Comparison of ENCODE assay signal across 17 cellular contexts in the genomic region with DNA sequence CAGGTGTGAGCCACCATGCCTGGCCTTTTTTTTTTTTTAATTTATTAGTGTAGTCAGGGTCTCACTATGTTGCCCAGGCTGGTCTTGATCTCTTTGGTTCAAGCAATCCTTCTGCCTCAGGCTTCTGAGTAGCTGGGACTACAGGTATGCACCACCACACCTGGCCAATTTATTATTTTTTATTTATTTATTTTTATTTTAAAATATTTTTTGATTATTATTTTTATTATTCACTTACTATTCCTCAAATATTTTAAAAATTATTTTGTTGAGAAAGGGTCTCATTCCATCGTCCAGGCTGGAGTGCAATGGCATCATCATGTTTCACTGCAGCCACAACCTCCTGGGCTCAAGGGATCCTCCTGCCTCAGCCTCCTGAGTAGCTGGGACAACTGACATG. TPM values are rescaled to one million over a fixed set of nuclear protein-coding genes. Genes with fewer than 3 reads are reported as not detected.
DNase-seq lines count a peak whose midpoint lies in the region; ATAC-seq and TF ChIP-seq lines count a peak whose summit lies in the region.
"Had no signal": no experiment of that assay in that cellular context is flagged by ENCODE, and none has a peak within 500 bp of the region (broad histone marks: within the 10 kb centered on the region; RNA-seq: fewer than 3 reads in every experiment).

No MANE protein-coding gene starts in this region.

- CTCF ChIA-PET in WTC11 (lab: Charles Lee): no interaction called here

- H3K79me2 ChIP-seq in hepatocyte: no peaks in the 10 kb centered on the region

- ATAC-seq in T-helper 17 cell (no peak), WTC11 (no peak)
- ATAC-seq: A549; CD8-positive, alpha-beta T cell had no signal

- DNase-seq in T-helper 17 cell: no peak
- DNase-seq in WTC11 (ENCODE audit: low spot score): no peak
- no peak for DNase-seq in stomach
- no peak for DNase-seq in NCI-H187 treated with DMSO at 0.1 percent for 48 hours (lab: John Stamatoyannopoulos, UW)
- DNase-seq in hepatocyte (ENCODE audit: low spot score): no peak
- DNase-seq: AML-193; Caco-2; Calu3; CD4-positive, alpha-beta T cell; CD8-positive, alpha-beta T cell; DMS79 treated with DMSO at 0.1 percent for 48 hours; GF-D8 had no signal

- peaks cover 3% of the 10 kb centered on the region for H3K36me3 Mint-ChIP-seq in T-helper 17 cell (ENCODE audit: low read depth)
- no peaks in the 10 kb centered on the region for H3K36me3 Mint-ChIP-seq in WTC11
- H3K36me3 Mint-ChIP-seq: CD8-positive, alpha-beta T cell had no signal

- no peak for TF ChIP-seq POLR2A in stomach (IDR thresholded peaks at IDR 0.05)

- WGBS in stomach, 5 donors: 85 to 100% (median 92%) methylated on average over 1 of the region's 1 CpG
- WGBS in hepatocyte (ENCODE audit: low lambda C conversion rate, missing lambda C conversion rate): 96% methylated on average over 1 of the region's 1 CpG

- no peak overlapping the region for H3K4me2 ChIP-seq in hepatocyte
- H3K4me2 ChIP-seq: A549; BLaER1 treated with 17β-estradiol and CSF1 and Interleukin-3, amounts not matched to agents 10 nM and 100 nM had no signal

- H3K27ac Mint-ChIP-seq in T-helper 17 cell (peak overlapping the region; percentile 47), WTC11 (no peak overlapping the region)
- H3K27ac Mint-ChIP-seq: B cell; CD4-positive, alpha-beta T cell; CD8-positive, alpha-beta T cell had no signal

- no peaks in the 10 kb centered on the region for H3K9me2 ChIP-seq in hepatocyte (replicated peaks; ENCODE audit: insufficient read depth)

- H3K4me3 Mint-ChIP-seq in T-helper 17 cell (no peak overlapping the region), WTC11 (no peak overlapping the region)
- H3K4me3 Mint-ChIP-seq: B cell; CD4-positive, alpha-beta T cell; CD8-positive, alpha-beta T cell had no signal

- H2AFZ ChIP-seq in hepatocyte: no peak overlapping the region

- H3K27me3 Mint-ChIP-seq in T-helper 17 cell (peaks cover 10% of the 10 kb centered on the region), WTC11 (ENCODE audit: low read depth) (no peaks in the 10 kb centered on the region)
- H3K27me3 Mint-ChIP-seq: B cell; CD4-positive, alpha-beta T cell had no signal

- no peaks in the 10 kb centered on the region for H4K20me1 ChIP-seq in hepatocyte (ENCODE audit: insufficient read depth, poor library complexity, severe bottlenecking)
- H4K20me1 ChIP-seq: BLaER1 treated with 17β-estradiol and CSF1 and Interleukin-3, amounts not matched to agents 10 nM and 100 nM had no signal

- no peaks in the 10 kb centered on the region for H3K27me3 ChIP-seq in stomach
- no peaks in the 10 kb centered on the region for H3K27me3 ChIP-seq in hepatocyte
- H3K27me3 ChIP-seq: BLaER1 treated with 17β-estradiol and CSF1 and Interleukin-3, amounts not matched to agents 10 nM and 100 nM had no signal

- H3K9me3 ChIP-seq in T-helper 17 cell (ENCODE audit: control insufficient read depth, low read length, poor library complexity, severe bottlenecking): no peaks in the 10 kb centered on the region
- H3K9me3 ChIP-seq in stomach: no peaks in the 10 kb centered on the region
- H3K9me3 ChIP-seq in hepatocyte (ENCODE audit: low read depth): no peaks in the 10 kb centered on the region
- H3K9me3 ChIP-seq: A549; BLaER1 treated with 17β-estradiol and CSF1 and Interleukin-3, amounts not matched to agents 10 nM and 100 nM; Caco-2 had no signal

- TF ChIP-seq CTCF in WTC11 (IDR thresholded peaks at IDR 0.05) (no peak), stomach (IDR thresholded peaks at IDR 0.05) (no peak), hepatocyte (IDR thresholded peaks at IDR 0.05; ENCODE audit: poor library complexity) (no peak)

- intact Hi-C loops in stomach (cut with DNase I; ENCODE audit: low total_unique reads): no loop called here

- H3K4me1 ChIP-seq in stomach: peaks cover 4 to 10% (median 5%) of the 10 kb centered on the region in 4 donors
- H3K4me1 ChIP-seq in hepatocyte (ENCODE audit: insufficient read depth): no peaks in the 10 kb centered on the region

- H3K27ac ChIP-seq in stomach (peak overlapping the region; percentile 51 to 89 (median 70)), hepatocyte (no peak overlapping the region)
- H3K27ac ChIP-seq: 22Rv1; A549; BLaER1 treated with 17β-estradiol and CSF1 and Interleukin-3, amounts not matched to agents 10 nM and 100 nM; C4-2B had no signal

- H3K4me3 ChIP-seq in stomach (no peak overlapping the region), hepatocyte (no peak overlapping the region)
- H3K4me3 ChIP-seq: A549; BLaER1 treated with 17β-estradiol and CSF1 and Interleukin-3, amounts not matched to agents 10 nM and 100 nM had no signal

- H3K9me3 Mint-ChIP-seq in WTC11: no peaks in the 10 kb centered on the region
- H3K9me3 Mint-ChIP-seq: CD4-positive, alpha-beta T cell; CD8-positive, alpha-beta T cell had no signal

- H3K36me3 ChIP-seq in stomach: no peaks in the 10 kb centered on the region
- no peaks in the 10 kb centered on the region for H3K36me3 ChIP-seq in hepatocyte (replicated peaks; ENCODE audit: insufficient read depth, low read depth)
- H3K36me3 ChIP-seq: BLaER1 treated with 17β-estradiol and CSF1 and Interleukin-3, amounts not matched to agents 10 nM and 100 nM had no signal

- TF ChIP-seq EP300 in stomach (IDR thresholded peaks at IDR 0.05): no peak

- POLR2A ChIA-PET in WTC11 (lab: Charles Lee): no interaction called here

- H3K4me1 Mint-ChIP-seq in T-helper 17 cell (peaks cover 12% of the 10 kb centered on the region), WTC11 (no peaks in the 10 kb centered on the region)

TF ChIP-seq in WTC11, 78 proteins besides CTCF, POLR2A, EP300 and RAD21:
- TF ChIP-seq ZNF423 (CRISPR knock-in tag; IDR thresholded peaks at IDR 0.05) (no peak), HMGA2 (CRISPR knock-in tag; IDR thresholded peaks at IDR 0.05) (peak; percentile 93)

RNA-seq across cellular contexts. Expression of a gene that starts 49.7 kb away (rescaled TPM):
- total RNA-seq in T-helper 17 cell (100 to 1,000 TPM; 170 to 199 TPM), WTC11 (2021) (39.9 to 42.0 TPM (median 41.8 TPM) in 3 replicates), stomach (100 to 1,000 TPM in 2 of 5 donors, 10 to 100 TPM in 3; 15.1 to 119 (median 50.0) TPM), hepatocyte (57.4 and 81.4 TPM in 2 replicates)
- polyA plus RNA-seq in stomach (10 to 100 TPM in 1 of 3 donors, 1 to 10 TPM in 2; 8.0 to 24.6 (median 9.6) TPM), hepatocyte (14.2 and 20.6 TPM in 2 replicates)
